In genomic region chr7:46747222-46747621, GRCh38 we compare ENCODE assay signal across 1 cellular context.
TF ChIP-seq lines count a peak whose summit lies in the region.

No MANE protein-coding gene starts in this region.

TF ChIP-seq in HCT116, 20 proteins besides CTCF, POLR2A, EP300 and RAD21 (continued from another document):
- TF ChIP-seq ZBTB33 (IDR thresholded peaks at IDR 0.05; ENCODE audit: extremely low read depth, insufficient replicate concordance, low read length) (no peak), JUND (IDR thresholded peaks at IDR 0.05) (peak; percentile 66; the same call in 1 of the 2 replicates), CEBPB (IDR thresholded peaks at IDR 0.05; ENCODE audit: low read depth) (peak; percentile 55; the same call in 1 of the 2 replicates)
